ENCODE assay signal across 2 cellular contexts in the genomic region with DNA sequence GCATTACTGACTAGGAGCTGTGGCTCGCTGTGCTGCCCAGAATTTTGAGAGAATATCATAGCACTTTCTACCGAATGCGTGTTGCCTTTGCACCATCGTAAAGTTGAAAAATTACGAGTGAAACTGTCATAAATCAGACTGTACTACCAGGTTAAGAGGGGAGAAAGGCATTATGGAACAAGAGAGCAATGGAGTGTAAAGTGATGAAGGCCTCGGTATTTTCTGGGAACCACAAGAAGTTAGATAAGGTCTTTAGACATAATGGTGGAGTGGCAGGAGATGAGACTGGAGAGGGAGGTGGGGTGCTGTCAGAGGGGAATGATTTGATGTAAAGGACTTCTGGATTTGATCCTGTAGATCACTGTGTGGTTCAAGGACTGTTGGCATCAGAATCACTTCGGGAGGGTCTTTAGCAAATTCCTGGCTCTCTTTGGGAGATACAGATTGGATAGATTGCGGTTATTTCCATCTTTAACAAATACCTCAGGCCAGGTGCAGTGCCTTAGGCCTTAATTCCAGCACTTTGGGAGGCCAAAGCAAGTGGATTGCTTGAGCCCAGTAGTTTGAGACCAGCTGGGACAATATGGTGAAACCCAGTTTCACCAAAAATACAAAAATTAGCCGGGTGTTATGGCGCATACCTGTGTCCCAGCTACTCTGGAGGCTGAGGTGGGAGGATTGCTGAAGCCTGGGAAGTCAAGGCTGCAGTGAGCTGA.
A peak's percentile ranks its signal among the peaks of the same experiment; 100 is the strongest.
TF ChIP-seq lines count a peak whose summit lies in the region.

No MANE protein-coding gene starts in this region.

TF ChIP-seq in HepG2, 621 proteins besides CTCF, POLR2A, EP300 and RAD21 (continues in another document):
- TF ChIP-seq, protein P1, sequence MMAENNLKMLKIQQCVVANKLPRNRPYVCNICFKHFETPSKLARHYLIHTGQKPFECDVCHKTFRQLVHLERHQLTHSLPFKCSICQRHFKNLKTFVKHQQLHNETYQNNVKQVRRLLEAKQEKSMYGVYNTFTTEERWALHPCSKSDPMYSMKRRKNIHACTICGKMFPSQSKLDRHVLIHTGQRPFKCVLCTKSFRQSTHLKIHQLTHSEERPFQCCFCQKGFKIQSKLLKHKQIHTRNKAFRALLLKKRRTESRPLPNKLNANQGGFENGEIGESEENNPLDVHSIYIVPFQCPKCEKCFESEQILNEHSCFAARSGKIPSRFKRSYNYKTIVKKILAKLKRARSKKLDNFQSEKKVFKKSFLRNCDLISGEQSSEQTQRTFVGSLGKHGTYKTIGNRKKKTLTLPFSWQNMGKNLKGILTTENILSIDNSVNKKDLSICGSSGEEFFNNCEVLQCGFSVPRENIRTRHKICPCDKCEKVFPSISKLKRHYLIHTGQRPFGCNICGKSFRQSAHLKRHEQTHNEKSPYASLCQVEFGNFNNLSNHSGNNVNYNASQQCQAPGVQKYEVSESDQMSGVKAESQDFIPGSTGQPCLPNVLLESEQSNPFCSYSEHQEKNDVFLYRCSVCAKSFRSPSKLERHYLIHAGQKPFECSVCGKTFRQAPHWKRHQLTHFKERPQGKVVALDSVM (CRISPR knock-in tag; IDR thresholded peaks at IDR 0.05) = 0 out of 2 replicates have a peak, but pooled peaks have one; percentile 30
- TF ChIP-seq, protein P2, sequence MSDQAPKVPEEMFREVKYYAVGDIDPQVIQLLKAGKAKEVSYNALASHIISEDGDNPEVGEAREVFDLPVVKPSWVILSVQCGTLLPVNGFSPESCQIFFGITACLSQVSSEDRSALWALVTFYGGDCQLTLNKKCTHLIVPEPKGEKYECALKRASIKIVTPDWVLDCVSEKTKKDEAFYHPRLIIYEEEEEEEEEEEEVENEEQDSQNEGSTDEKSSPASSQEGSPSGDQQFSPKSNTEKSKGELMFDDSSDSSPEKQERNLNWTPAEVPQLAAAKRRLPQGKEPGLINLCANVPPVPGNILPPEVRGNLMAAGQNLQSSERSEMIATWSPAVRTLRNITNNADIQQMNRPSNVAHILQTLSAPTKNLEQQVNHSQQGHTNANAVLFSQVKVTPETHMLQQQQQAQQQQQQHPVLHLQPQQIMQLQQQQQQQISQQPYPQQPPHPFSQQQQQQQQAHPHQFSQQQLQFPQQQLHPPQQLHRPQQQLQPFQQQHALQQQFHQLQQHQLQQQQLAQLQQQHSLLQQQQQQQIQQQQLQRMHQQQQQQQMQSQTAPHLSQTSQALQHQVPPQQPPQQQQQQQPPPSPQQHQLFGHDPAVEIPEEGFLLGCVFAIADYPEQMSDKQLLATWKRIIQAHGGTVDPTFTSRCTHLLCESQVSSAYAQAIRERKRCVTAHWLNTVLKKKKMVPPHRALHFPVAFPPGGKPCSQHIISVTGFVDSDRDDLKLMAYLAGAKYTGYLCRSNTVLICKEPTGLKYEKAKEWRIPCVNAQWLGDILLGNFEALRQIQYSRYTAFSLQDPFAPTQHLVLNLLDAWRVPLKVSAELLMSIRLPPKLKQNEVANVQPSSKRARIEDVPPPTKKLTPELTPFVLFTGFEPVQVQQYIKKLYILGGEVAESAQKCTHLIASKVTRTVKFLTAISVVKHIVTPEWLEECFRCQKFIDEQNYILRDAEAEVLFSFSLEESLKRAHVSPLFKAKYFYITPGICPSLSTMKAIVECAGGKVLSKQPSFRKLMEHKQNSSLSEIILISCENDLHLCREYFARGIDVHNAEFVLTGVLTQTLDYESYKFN (CRISPR knock-in tag; conservative IDR thresholded peaks at IDR 0.05) = no peak
- TF ChIP-seq, protein P3, sequence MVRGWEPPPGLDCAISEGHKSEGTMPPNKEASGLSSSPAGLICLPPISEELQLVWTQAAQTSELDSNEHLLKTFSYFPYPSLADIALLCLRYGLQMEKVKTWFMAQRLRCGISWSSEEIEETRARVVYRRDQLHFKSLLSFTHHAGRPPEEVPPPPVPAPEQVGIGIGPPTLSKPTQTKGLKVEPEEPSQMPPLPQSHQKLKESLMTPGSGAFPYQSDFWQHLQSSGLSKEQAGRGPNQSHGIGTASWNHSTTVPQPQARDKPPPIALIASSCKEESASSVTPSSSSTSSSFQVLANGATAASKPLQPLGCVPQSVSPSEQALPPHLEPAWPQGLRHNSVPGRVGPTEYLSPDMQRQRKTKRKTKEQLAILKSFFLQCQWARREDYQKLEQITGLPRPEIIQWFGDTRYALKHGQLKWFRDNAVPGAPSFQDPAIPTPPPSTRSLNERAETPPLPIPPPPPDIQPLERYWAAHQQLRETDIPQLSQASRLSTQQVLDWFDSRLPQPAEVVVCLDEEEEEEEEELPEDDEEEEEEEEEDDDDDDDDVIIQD (CRISPR knock-in tag; IDR thresholded peaks at IDR 0.05; ENCODE audit: low read depth) = no peak
- TF ChIP-seq RFX5 (IDR thresholded peaks at IDR 0.05; ENCODE audit: low read depth, low read length) (no peak), ZBTB8A (CRISPR knock-in tag; IDR thresholded peaks at IDR 0.05; ENCODE audit: borderline replicate concordance, low read depth) (no peak), NR1H2 (CRISPR knock-in tag; IDR thresholded peaks at IDR 0.05; ENCODE audit: borderline replicate concordance, low read depth) (no peak), PAF1 (CRISPR knock-in tag; IDR thresholded peaks at IDR 0.05) (no peak), SMYD3 (CRISPR knock-in tag; IDR thresholded peaks at IDR 0.05) (no peak), ZNF143 (CRISPR knock-in tag; IDR thresholded peaks at IDR 0.05) (no peak), ZNF138 (CRISPR knock-in tag; IDR thresholded peaks at IDR 0.05; ENCODE audit: low read depth) (0 out of 2 replicates have a peak, but pooled peaks have one; percentile 8), ZNF737 (CRISPR knock-in tag; IDR thresholded peaks at IDR 0.05; ENCODE audit: borderline replicate concordance) (no peak), ATAD3A (CRISPR knock-in tag; IDR thresholded peaks at IDR 0.05) (no peak), ZNF816 (CRISPR knock-in tag; IDR thresholded peaks at IDR 0.05; ENCODE audit: borderline replicate concordance) (no peak), GTF3A (CRISPR knock-in tag; conservative IDR thresholded peaks at IDR 0.05) (no peak), CHD2 (IDR thresholded peaks at IDR 0.05; ENCODE audit: low read depth, low read length) (no peak), NBN (conservative IDR thresholded peaks at IDR 0.05) (no peak)
- TF ChIP-seq, protein P4, sequence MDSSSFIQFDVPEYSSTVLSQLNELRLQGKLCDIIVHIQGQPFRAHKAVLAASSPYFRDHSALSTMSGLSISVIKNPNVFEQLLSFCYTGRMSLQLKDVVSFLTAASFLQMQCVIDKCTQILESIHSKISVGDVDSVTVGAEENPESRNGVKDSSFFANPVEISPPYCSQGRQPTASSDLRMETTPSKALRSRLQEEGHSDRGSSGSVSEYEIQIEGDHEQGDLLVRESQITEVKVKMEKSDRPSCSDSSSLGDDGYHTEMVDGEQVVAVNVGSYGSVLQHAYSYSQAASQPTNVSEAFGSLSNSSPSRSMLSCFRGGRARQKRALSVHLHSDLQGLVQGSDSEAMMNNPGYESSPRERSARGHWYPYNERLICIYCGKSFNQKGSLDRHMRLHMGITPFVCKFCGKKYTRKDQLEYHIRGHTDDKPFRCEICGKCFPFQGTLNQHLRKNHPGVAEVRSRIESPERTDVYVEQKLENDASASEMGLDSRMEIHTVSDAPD (CRISPR knock-in tag; IDR thresholded peaks at IDR 0.05) = no peak

TF ChIP-seq in HEK293, 187 proteins besides CTCF, POLR2A, EP300 and RAD21 (continues in another document):
- TF ChIP-seq, protein P5, sequence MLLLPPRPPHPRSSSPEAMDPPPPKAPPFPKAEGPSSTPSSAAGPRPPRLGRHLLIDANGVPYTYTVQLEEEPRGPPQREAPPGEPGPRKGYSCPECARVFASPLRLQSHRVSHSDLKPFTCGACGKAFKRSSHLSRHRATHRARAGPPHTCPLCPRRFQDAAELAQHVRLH (tag by site-specific recombination; IDR thresholded peaks at IDR 0.05) = no peak
- TF ChIP-seq ZNF830 (tag by site-specific recombination; IDR thresholded peaks at IDR 0.05; ENCODE audit: low read depth) = no peak
- TF ChIP-seq SALL2 (tag by site-specific recombination; IDR thresholded peaks at IDR 0.05; ENCODE audit: borderline replicate concordance) = no peak
- TF ChIP-seq ZNF544 (tag by site-specific recombination; IDR thresholded peaks at IDR 0.05) = no peak
- TF ChIP-seq, protein P6, sequence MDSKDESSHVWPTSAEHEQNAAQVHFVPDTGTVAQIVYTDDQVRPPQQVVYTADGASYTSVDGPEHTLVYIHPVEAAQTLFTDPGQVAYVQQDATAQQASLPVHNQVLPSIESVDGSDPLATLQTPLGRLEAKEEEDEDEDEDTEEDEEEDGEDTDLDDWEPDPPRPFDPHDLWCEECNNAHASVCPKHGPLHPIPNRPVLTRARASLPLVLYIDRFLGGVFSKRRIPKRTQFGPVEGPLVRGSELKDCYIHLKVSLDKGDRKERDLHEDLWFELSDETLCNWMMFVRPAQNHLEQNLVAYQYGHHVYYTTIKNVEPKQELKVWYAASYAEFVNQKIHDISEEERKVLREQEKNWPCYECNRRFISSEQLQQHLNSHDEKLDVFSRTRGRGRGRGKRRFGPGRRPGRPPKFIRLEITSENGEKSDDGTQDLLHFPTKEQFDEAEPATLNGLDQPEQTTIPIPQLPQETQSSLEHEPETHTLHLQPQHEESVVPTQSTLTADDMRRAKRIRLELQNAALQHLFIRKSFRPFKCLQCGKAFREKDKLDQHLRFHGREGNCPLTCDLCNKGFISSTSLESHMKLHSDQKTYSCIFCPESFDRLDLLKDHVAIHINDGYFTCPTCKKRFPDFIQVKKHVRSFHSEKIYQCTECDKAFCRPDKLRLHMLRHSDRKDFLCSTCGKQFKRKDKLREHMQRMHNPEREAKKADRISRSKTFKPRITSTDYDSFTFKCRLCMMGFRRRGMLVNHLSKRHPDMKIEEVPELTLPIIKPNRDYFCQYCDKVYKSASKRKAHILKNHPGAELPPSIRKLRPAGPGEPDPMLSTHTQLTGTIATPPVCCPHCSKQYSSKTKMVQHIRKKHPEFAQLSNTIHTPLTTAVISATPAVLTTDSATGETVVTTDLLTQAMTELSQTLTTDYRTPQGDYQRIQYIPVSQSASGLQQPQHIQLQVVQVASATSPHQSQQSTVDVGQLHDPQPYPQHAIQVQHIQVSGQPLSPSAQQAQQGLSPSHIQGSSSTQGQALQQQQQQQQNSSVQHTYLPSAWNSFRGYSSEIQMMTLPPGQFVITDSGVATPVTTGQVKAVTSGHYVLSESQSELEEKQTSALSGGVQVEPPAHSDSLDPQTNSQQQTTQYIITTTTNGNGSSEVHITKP (tag by site-specific recombination; IDR thresholded peaks at IDR 0.05) = peak; percentile 40; the same call in 1 of the 2 replicates
- peak; percentile 68; the same call in 1 of the 2 replicates for TF ChIP-seq OSR2 (tag by site-specific recombination; IDR thresholded peaks at IDR 0.05)
- TF ChIP-seq YY2 (tag by site-specific recombination; IDR thresholded peaks at IDR 0.05) = no peak
- TF ChIP-seq FEZF1 (tag by site-specific recombination; IDR thresholded peaks at IDR 0.05) = peak; percentile 53; the same call in 1 of the 2 replicates
- 0 out of 2 replicates have a peak, but pooled peaks have one; percentile 31 for TF ChIP-seq SP7 (tag by site-specific recombination; IDR thresholded peaks at IDR 0.05)
- TF ChIP-seq, protein P7, sequence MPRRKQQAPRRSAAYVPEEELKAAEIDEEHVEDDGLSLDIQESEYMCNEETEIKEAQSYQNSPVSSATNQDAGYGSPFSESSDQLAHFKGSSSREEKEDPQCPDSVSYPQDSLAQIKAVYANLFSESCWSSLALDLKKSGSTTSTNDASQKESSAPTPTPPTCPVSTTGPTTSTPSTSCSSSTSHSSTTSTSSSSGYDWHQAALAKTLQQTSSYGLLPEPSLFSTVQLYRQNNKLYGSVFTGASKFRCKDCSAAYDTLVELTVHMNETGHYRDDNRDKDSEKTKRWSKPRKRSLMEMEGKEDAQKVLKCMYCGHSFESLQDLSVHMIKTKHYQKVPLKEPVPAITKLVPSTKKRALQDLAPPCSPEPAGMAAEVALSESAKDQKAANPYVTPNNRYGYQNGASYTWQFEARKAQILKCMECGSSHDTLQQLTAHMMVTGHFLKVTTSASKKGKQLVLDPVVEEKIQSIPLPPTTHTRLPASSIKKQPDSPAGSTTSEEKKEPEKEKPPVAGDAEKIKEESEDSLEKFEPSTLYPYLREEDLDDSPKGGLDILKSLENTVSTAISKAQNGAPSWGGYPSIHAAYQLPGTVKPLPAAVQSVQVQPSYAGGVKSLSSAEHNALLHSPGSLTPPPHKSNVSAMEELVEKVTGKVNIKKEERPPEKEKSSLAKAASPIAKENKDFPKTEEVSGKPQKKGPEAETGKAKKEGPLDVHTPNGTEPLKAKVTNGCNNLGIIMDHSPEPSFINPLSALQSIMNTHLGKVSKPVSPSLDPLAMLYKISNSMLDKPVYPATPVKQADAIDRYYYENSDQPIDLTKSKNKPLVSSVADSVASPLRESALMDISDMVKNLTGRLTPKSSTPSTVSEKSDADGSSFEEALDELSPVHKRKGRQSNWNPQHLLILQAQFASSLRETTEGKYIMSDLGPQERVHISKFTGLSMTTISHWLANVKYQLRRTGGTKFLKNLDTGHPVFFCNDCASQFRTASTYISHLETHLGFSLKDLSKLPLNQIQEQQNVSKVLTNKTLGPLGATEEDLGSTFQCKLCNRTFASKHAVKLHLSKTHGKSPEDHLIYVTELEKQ (tag by site-specific recombination; IDR thresholded peaks at IDR 0.05; ENCODE audit: borderline replicate concordance) = no peak
- TF ChIP-seq, protein P8, sequence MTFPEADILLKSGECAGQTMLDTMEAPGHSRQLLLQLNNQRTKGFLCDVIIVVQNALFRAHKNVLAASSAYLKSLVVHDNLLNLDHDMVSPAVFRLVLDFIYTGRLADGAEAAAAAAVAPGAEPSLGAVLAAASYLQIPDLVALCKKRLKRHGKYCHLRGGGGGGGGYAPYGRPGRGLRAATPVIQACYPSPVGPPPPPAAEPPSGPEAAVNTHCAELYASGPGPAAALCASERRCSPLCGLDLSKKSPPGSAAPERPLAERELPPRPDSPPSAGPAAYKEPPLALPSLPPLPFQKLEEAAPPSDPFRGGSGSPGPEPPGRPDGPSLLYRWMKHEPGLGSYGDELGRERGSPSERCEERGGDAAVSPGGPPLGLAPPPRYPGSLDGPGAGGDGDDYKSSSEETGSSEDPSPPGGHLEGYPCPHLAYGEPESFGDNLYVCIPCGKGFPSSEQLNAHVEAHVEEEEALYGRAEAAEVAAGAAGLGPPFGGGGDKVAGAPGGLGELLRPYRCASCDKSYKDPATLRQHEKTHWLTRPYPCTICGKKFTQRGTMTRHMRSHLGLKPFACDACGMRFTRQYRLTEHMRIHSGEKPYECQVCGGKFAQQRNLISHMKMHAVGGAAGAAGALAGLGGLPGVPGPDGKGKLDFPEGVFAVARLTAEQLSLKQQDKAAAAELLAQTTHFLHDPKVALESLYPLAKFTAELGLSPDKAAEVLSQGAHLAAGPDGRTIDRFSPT (tag by site-specific recombination; IDR thresholded peaks at IDR 0.05) = no peak
- TF ChIP-seq, protein P9, sequence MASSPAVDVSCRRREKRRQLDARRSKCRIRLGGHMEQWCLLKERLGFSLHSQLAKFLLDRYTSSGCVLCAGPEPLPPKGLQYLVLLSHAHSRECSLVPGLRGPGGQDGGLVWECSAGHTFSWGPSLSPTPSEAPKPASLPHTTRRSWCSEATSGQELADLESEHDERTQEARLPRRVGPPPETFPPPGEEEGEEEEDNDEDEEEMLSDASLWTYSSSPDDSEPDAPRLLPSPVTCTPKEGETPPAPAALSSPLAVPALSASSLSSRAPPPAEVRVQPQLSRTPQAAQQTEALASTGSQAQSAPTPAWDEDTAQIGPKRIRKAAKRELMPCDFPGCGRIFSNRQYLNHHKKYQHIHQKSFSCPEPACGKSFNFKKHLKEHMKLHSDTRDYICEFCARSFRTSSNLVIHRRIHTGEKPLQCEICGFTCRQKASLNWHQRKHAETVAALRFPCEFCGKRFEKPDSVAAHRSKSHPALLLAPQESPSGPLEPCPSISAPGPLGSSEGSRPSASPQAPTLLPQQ (tag by site-specific recombination; IDR thresholded peaks at IDR 0.05) = no peak
- 0 out of 2 replicates have a peak, but pooled peaks have one; percentile 15 for TF ChIP-seq ZBTB17 (tag by site-specific recombination; IDR thresholded peaks at IDR 0.05)
